1 cellular context compared by ENCODE assay signal in the genomic region with DNA sequence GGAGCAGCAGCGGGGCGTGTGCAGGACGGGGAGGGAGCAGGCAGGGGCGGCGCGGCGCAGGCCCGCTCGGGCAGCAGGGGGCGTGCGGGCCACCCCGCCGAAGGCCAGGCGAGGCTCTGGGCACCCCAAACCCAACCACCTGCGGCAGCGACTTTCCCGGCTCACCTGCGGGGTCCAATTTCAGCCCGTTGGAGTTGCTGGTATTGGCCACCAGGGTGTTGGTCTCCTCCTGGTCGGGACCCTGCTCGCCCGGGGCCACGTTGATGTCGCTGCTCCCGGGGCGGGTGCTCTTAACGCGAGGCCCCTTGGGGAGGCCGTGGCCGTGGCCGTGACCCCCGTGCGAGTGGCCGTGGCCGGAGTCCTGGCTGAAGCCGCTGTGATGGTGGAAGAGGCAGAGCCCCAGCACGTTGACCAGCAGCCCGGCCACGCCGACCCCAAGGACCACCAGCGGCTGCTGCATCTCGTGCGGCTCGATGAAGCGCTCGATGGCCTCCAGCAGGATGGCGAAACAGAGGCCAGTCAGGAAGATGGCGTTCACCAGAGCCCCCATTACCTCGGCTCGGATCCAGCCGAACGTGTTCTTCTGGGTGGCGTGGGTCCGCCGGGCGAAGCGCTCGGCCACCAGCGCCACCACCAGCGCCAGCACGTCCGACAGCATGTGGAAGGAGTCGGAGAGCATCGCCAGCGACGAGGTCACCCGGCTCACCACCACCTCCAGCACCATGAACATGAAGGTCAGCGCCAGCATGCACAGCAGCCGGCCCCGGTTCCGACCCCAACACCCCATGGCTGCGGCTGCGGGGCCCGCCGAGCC.
TF ChIP-seq lines count a peak whose summit lies in the region.

No MANE protein-coding gene starts in this region.

TF ChIP-seq in HepG2, 621 proteins besides CTCF, POLR2A, EP300 and RAD21 (continued from another document and continues in another):
- TF ChIP-seq, protein P1, sequence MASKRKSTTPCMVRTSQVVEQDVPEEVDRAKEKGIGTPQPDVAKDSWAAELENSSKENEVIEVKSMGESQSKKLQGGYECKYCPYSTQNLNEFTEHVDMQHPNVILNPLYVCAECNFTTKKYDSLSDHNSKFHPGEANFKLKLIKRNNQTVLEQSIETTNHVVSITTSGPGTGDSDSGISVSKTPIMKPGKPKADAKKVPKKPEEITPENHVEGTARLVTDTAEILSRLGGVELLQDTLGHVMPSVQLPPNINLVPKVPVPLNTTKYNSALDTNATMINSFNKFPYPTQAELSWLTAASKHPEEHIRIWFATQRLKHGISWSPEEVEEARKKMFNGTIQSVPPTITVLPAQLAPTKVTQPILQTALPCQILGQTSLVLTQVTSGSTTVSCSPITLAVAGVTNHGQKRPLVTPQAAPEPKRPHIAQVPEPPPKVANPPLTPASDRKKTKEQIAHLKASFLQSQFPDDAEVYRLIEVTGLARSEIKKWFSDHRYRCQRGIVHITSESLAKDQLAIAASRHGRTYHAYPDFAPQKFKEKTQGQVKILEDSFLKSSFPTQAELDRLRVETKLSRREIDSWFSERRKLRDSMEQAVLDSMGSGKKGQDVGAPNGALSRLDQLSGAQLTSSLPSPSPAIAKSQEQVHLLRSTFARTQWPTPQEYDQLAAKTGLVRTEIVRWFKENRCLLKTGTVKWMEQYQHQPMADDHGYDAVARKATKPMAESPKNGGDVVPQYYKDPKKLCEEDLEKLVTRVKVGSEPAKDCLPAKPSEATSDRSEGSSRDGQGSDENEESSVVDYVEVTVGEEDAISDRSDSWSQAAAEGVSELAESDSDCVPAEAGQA (IDR thresholded peaks at IDR 0.05; ENCODE audit: low read depth) = no peak
- TF ChIP-seq, protein P1 (CRISPR knock-in tag; IDR thresholded peaks at IDR 0.05; ENCODE audit: borderline replicate concordance) = no peak; the same call in 1 of the 2 replicates
- TF ChIP-seq, protein P2, sequence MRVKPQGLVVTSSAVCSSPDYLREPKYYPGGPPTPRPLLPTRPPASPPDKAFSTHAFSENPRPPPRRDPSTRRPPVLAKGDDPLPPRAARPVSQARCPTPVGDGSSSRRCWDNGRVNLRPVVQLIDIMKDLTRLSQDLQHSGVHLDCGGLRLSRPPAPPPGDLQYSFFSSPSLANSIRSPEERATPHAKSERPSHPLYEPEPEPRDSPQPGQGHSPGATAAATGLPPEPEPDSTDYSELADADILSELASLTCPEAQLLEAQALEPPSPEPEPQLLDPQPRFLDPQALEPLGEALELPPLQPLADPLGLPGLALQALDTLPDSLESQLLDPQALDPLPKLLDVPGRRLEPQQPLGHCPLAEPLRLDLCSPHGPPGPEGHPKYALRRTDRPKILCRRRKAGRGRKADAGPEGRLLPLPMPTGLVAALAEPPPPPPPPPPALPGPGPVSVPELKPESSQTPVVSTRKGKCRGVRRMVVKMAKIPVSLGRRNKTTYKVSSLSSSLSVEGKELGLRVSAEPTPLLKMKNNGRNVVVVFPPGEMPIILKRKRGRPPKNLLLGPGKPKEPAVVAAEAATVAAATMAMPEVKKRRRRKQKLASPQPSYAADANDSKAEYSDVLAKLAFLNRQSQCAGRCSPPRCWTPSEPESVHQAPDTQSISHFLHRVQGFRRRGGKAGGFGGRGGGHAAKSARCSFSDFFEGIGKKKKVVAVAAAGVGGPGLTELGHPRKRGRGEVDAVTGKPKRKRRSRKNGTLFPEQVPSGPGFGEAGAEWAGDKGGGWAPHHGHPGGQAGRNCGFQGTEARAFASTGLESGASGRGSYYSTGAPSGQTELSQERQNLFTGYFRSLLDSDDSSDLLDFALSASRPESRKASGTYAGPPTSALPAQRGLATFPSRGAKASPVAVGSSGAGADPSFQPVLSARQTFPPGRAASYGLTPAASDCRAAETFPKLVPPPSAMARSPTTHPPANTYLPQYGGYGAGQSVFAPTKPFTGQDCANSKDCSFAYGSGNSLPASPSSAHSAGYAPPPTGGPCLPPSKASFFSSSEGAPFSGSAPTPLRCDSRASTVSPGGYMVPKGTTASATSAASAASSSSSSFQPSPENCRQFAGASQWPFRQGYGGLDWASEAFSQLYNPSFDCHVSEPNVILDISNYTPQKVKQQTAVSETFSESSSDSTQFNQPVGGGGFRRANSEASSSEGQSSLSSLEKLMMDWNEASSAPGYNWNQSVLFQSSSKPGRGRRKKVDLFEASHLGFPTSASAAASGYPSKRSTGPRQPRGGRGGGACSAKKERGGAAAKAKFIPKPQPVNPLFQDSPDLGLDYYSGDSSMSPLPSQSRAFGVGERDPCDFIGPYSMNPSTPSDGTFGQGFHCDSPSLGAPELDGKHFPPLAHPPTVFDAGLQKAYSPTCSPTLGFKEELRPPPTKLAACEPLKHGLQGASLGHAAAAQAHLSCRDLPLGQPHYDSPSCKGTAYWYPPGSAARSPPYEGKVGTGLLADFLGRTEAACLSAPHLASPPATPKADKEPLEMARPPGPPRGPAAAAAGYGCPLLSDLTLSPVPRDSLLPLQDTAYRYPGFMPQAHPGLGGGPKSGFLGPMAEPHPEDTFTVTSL (CRISPR knock-in tag; IDR thresholded peaks at IDR 0.05; ENCODE audit: borderline replicate concordance) = 0 out of 2 replicates have a peak, but pooled peaks have one; percentile 8
- TF ChIP-seq, protein P3, sequence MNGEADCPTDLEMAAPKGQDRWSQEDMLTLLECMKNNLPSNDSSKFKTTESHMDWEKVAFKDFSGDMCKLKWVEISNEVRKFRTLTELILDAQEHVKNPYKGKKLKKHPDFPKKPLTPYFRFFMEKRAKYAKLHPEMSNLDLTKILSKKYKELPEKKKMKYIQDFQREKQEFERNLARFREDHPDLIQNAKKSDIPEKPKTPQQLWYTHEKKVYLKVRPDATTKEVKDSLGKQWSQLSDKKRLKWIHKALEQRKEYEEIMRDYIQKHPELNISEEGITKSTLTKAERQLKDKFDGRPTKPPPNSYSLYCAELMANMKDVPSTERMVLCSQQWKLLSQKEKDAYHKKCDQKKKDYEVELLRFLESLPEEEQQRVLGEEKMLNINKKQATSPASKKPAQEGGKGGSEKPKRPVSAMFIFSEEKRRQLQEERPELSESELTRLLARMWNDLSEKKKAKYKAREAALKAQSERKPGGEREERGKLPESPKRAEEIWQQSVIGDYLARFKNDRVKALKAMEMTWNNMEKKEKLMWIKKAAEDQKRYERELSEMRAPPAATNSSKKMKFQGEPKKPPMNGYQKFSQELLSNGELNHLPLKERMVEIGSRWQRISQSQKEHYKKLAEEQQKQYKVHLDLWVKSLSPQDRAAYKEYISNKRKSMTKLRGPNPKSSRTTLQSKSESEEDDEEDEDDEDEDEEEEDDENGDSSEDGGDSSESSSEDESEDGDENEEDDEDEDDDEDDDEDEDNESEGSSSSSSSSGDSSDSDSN (CRISPR knock-in tag; IDR thresholded peaks at IDR 0.05) = peak; percentile 84
- TF ChIP-seq ZNF766 (CRISPR knock-in tag; IDR thresholded peaks at IDR 0.05; ENCODE audit: borderline replicate concordance) (no peak), NFKB2 (CRISPR knock-in tag; IDR thresholded peaks at IDR 0.05; ENCODE audit: borderline replicate concordance) (peak; percentile 71; the same call in 1 of the 2 replicates), SMARCE1 (IDR thresholded peaks at IDR 0.05; ENCODE audit: borderline replicate concordance) (no peak), ATAD3A (CRISPR knock-in tag; IDR thresholded peaks at IDR 0.05) (no peak), FOXC1 (CRISPR knock-in tag; IDR thresholded peaks at IDR 0.05; ENCODE audit: borderline replicate concordance) (peak; percentile 28; the same call in 1 of the 2 replicates), MED8 (CRISPR knock-in tag; IDR thresholded peaks at IDR 0.05; ENCODE audit: insufficient replicate concordance) (no peak), CENPX (CRISPR knock-in tag; IDR thresholded peaks at IDR 0.05) (no peak), MLLT10 (CRISPR knock-in tag; IDR thresholded peaks at IDR 0.05) (no peak), ZNF138 (CRISPR knock-in tag; IDR thresholded peaks at IDR 0.05; ENCODE audit: low read depth) (peak; percentile 49; the same call in 1 of the 2 replicates), SP2 (CRISPR knock-in tag; IDR thresholded peaks at IDR 0.05) (no peak), ZNF20 (CRISPR knock-in tag; IDR thresholded peaks at IDR 0.05) (no peak), PRMT3 (CRISPR knock-in tag; IDR thresholded peaks at IDR 0.05; ENCODE audit: borderline replicate concordance, low read depth) (0 out of 2 replicates have a peak, but pooled peaks have one; percentile 51), SP4 (CRISPR knock-in tag; IDR thresholded peaks at IDR 0.05) (no peak)
- TF ChIP-seq, protein P4, sequence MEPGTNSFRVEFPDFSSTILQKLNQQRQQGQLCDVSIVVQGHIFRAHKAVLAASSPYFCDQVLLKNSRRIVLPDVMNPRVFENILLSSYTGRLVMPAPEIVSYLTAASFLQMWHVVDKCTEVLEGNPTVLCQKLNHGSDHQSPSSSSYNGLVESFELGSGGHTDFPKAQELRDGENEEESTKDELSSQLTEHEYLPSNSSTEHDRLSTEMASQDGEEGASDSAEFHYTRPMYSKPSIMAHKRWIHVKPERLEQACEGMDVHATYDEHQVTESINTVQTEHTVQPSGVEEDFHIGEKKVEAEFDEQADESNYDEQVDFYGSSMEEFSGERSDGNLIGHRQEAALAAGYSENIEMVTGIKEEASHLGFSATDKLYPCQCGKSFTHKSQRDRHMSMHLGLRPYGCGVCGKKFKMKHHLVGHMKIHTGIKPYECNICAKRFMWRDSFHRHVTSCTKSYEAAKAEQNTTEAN (CRISPR knock-in tag; conservative IDR thresholded peaks at IDR 0.05) = no peak
- TF ChIP-seq, protein P5, sequence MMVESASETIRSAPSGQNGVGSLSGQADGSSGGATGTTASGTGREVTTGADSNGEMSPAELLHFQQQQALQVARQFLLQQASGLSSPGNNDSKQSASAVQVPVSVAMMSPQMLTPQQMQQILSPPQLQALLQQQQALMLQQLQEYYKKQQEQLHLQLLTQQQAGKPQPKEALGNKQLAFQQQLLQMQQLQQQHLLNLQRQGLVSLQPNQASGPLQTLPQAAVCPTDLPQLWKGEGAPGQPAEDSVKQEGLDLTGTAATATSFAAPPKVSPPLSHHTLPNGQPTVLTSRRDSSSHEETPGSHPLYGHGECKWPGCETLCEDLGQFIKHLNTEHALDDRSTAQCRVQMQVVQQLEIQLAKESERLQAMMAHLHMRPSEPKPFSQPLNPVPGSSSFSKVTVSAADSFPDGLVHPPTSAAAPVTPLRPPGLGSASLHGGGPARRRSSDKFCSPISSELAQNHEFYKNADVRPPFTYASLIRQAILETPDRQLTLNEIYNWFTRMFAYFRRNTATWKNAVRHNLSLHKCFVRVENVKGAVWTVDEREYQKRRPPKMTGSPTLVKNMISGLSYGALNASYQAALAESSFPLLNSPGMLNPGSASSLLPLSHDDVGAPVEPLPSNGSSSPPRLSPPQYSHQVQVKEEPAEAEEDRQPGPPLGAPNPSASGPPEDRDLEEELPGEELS (CRISPR knock-in tag; IDR thresholded peaks at IDR 0.05) = peak; percentile 30; the same call in 1 of the 2 replicates
- TF ChIP-seq, protein P6, sequence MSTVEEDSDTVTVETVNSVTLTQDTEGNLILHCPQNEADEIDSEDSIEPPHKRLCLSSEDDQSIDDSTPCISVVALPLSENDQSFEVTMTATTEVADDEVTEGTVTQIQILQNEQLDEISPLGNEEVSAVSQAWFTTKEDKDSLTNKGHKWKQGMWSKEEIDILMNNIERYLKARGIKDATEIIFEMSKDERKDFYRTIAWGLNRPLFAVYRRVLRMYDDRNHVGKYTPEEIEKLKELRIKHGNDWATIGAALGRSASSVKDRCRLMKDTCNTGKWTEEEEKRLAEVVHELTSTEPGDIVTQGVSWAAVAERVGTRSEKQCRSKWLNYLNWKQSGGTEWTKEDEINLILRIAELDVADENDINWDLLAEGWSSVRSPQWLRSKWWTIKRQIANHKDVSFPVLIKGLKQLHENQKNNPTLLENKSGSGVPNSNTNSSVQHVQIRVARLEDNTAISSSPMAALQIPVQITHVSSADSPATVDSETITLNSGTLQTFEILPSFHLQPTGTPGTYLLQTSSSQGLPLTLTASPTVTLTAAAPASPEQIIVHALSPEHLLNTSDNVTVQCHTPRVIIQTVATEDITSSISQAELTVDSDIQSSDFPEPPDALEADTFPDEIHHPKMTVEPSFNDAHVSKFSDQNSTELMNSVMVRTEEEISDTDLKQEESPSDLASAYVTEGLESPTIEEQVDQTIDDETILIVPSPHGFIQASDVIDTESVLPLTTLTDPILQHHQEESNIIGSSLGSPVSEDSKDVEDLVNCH (CRISPR knock-in tag; IDR thresholded peaks at IDR 0.05) = no peak
- TF ChIP-seq, protein P7, sequence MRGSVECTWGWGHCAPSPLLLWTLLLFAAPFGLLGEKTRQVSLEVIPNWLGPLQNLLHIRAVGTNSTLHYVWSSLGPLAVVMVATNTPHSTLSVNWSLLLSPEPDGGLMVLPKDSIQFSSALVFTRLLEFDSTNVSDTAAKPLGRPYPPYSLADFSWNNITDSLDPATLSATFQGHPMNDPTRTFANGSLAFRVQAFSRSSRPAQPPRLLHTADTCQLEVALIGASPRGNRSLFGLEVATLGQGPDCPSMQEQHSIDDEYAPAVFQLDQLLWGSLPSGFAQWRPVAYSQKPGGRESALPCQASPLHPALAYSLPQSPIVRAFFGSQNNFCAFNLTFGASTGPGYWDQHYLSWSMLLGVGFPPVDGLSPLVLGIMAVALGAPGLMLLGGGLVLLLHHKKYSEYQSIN (CRISPR knock-in tag; IDR thresholded peaks at IDR 0.05; ENCODE audit: borderline replicate concordance) = no peak
- TF ChIP-seq, protein P8, sequence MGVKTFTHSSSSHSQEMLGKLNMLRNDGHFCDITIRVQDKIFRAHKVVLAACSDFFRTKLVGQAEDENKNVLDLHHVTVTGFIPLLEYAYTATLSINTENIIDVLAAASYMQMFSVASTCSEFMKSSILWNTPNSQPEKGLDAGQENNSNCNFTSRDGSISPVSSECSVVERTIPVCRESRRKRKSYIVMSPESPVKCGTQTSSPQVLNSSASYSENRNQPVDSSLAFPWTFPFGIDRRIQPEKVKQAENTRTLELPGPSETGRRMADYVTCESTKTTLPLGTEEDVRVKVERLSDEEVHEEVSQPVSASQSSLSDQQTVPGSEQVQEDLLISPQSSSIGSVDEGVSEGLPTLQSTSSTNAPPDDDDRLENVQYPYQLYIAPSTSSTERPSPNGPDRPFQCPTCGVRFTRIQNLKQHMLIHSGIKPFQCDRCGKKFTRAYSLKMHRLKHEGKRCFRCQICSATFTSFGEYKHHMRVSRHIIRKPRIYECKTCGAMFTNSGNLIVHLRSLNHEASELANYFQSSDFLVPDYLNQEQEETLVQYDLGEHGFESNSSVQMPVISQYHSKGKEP (CRISPR knock-in tag; IDR thresholded peaks at IDR 0.05) = no peak
- TF ChIP-seq, protein P9, sequence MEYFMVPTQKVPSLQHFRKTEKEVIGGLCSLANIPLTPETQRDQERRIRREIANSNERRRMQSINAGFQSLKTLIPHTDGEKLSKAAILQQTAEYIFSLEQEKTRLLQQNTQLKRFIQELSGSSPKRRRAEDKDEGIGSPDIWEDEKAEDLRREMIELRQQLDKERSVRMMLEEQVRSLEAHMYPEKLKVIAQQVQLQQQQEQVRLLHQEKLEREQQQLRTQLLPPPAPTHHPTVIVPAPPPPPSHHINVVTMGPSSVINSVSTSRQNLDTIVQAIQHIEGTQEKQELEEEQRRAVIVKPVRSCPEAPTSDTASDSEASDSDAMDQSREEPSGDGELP (IDR thresholded peaks at IDR 0.05; ENCODE audit: borderline replicate concordance, low read depth) = no peak
